ENCODE assay signal across 9 cellular contexts in genomic region chr3:133505813-133506212, GRCh38.
DNase-seq lines count a peak whose midpoint lies in the region; ATAC-seq, FAIRE-seq and TF ChIP-seq lines count a peak whose summit lies in the region.
"Had no signal": no experiment of that assay in that cellular context is flagged by ENCODE, and none has a peak within 500 bp of the region (broad histone marks: within the 10 kb centered on the region; RNA-seq: fewer than 3 reads in every experiment).

No MANE protein-coding gene starts in this region.

- H3K27me3 ChIP-seq in colonic mucosa, result no peaks in the 10 kb centered on the region

- no peak for TF ChIP-seq CTCF in colonic mucosa (IDR thresholded peaks at IDR 0.05)

- no peak overlapping the region for H3K4me3 ChIP-seq in colonic mucosa

- peak overlapping the region; percentile 82 for H3K4me3 Mint-ChIP-seq in activated naive CD4-positive, alpha-beta T cell treated with anti-CD3 and anti-CD28 coated beads, Interleukin-2, amount 50 U/mL, for 24 hours

- H3K9me3 ChIP-seq in colonic mucosa, result no peaks in the 10 kb centered on the region

- H3K9ac ChIP-seq in colonic mucosa (ENCODE audit: low read depth in 2 of 2, low read length in 2 of 2), result no peak overlapping the region

- H3K4me1 Mint-ChIP-seq in activated naive CD4-positive, alpha-beta T cell treated with anti-CD3 and anti-CD28 coated beads, Interleukin-2, amount 50 U/mL, for 24 hours, result peaks cover 14% of the 10 kb centered on the region

- peak overlapping the region; percentile 92 for H3K27ac Mint-ChIP-seq in activated naive CD4-positive, alpha-beta T cell treated with anti-CD3 and anti-CD28 coated beads, Interleukin-2, amount 50 U/mL, for 24 hours

- H3K36me3 Mint-ChIP-seq in activated naive CD4-positive, alpha-beta T cell treated with anti-CD3 and anti-CD28 coated beads, Interleukin-2, amount 50 U/mL, for 24 hours, result no peaks in the 10 kb centered on the region

- H3K4me1 ChIP-seq in colonic mucosa, result no peaks in the 10 kb centered on the region

- no peaks in the 10 kb centered on the region for H3K9me3 Mint-ChIP-seq in activated naive CD4-positive, alpha-beta T cell treated with anti-CD3 and anti-CD28 coated beads, Interleukin-2, amount 50 U/mL, for 24 hours

- peak; percentile 38 for ATAC-seq in HG03175 (IDR thresholded peaks at IDR 0.05; ENCODE audit: unreplicated experiment)

- intact Hi-C loops in colonic mucosa (cut with DNase I), result no loop called here

- no peak for DNase-seq in activated naive CD4-positive, alpha-beta T cell treated with anti-CD3 and anti-CD28 coated beads, Interleukin-2, amount 50 U/mL, for 16 hours
- no peak for DNase-seq in colonic mucosa
- no peak for DNase-seq in NCI-H2081 treated with DMSO at 0.1 percent for 48 hours (lab: John Stamatoyannopoulos, UW)
- no peak for DNase-seq in cerebellar nuclear complex (lab: John Stamatoyannopoulos, UW)
- no peak for DNase-seq in RCC 7860 (ENCODE audit: low spot score)
- no peak for DNase-seq in Kasumi-1 (lab: John Stamatoyannopoulos, UW)

- no peaks in the 10 kb centered on the region for H3K36me3 ChIP-seq in colonic mucosa

- no peak for FAIRE-seq in RCC 7860 (lab: Jason Lieb, UNC)

- no peaks in the 10 kb centered on the region for H3K27me3 Mint-ChIP-seq in activated naive CD4-positive, alpha-beta T cell treated with anti-CD3 and anti-CD28 coated beads, Interleukin-2, amount 50 U/mL, for 24 hours

- H3K27ac ChIP-seq in colonic mucosa, result peak overlapping the region; percentile 3
- H3K27ac ChIP-seq: C4-2B had no signal
